Comparison of ENCODE assay signal across 8 cellular contexts in the genomic region with DNA sequence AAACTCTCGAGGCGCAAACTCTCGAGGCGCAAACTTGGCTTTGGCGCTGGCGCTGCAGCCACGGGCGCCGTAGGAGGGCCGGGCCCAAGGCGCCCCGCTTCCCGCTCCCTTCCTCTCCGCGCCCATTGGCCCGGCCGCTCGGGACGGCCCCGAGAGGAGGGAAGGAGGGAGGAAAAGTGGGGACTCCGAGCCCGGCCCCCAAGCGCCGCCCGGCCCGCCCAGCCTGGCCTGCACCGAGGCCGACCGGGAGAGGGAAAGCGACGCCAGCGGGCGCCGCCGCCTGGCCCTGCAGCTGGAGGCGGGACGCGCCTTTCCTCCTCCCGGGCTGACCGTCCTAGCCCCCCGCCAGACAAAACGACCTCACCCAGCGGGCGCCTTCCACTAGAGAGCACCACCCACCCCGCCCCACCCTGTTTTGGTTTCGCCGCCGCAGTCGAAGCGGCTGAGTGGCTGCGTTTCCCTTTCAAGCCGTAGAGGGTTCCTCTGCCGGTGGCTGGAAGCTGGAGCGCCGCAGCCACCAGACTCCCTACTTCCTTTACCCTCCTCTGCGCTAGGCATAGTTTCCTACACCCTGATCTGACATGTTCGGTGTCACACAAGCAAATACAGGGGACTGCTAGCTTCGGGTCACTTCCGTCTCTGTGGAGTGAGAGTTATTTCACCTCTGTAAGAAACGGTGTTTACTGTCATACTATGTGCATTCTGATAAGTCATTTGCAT. TPM values are rescaled to one million over a fixed set of nuclear protein-coding genes. Genes with fewer than 3 reads are reported as not detected.
DNase-seq lines count a peak whose midpoint lies in the region; TF ChIP-seq lines count a peak whose summit lies in the region.

A gene with protein sequence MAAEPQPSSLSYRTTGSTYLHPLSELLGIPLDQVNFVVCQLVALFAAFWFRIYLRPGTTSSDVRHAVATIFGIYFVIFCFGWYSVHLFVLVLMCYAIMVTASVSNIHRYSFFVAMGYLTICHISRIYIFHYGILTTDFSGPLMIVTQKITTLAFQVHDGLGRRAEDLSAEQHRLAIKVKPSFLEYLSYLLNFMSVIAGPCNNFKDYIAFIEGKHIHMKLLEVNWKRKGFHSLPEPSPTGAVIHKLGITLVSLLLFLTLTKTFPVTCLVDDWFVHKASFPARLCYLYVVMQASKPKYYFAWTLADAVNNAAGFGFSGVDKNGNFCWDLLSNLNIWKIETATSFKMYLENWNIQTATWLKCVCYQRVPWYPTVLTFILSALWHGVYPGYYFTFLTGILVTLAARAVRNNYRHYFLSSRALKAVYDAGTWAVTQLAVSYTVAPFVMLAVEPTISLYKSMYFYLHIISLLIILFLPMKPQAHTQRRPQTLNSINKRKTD (minus strand): TSS at position 78 of the 720 bp plus-strand sequence. CDS start 235 bp downstream, outside the sequence.

- H3K36me3 Mint-ChIP-seq in H9 (ENCODE audit: insufficient read depth in 1 of 3, low read depth in 3 of 3), result no peaks in the 10 kb centered on the region
- no peaks in the 10 kb centered on the region for H3K36me3 Mint-ChIP-seq in activated naive CD4-positive, alpha-beta T cell treated with anti-CD3 and anti-CD28 coated beads, Interleukin-2, amount 50 U/mL, for 24 hours

- TF ChIP-seq CTCF in H9 (conservative IDR thresholded peaks at IDR 0.05) (peak; percentile 28; the same call in 2 of the 3 replicates), ovary (IDR thresholded peaks at IDR 0.05) (no peak), tibial nerve (IDR thresholded peaks at IDR 0.05) (peak in 4 of 5 experiments; percentile 8 to 61 (median 42))

- H3K4ac ChIP-seq in H9 (ENCODE audit: low read depth, low read length), result no peak within 1 kb of the TSS

- peak within 1 kb of the TSS; percentile 40 to 74 (median 62); a peak in 4 of 7 replicates for H3K27ac Mint-ChIP-seq in H9
- peak within 1 kb of the TSS; percentile 86 for H3K27ac Mint-ChIP-seq in activated naive CD4-positive, alpha-beta T cell treated with anti-CD3 and anti-CD28 coated beads, Interleukin-2, amount 50 U/mL, for 24 hours

- H3K9me3 ChIP-seq in H9 (ENCODE audit: control insufficient read depth, low read depth, low read length), result no peaks in the 10 kb centered on the region
- H3K9me3 ChIP-seq in SJCRH30 (replicated peaks), result no peaks in the 10 kb centered on the region
- no peaks in the 10 kb centered on the region for H3K9me3 ChIP-seq in ovary
- H3K9me3 ChIP-seq in tibial nerve, result no peaks in the 10 kb centered on the region

- no peak within 1 kb of the TSS for H3K23ac ChIP-seq in H9 (ENCODE audit: insufficient read length, low read depth, low read length)

- H2AK5ac ChIP-seq in H9 (ENCODE audit: insufficient read length, low read length), result no peak within 1 kb of the TSS

- peaks cover 18% of the 10 kb centered on the region for H3K23me2 ChIP-seq in H9 (ENCODE audit: insufficient read length, low read depth, low read length, poor library complexity, severe bottlenecking)

- H3K14ac ChIP-seq in H9 (ENCODE audit: insufficient read depth, low read length), result peak within 1 kb of the TSS; percentile 49

- no peak within 1 kb of the TSS for H2BK15ac ChIP-seq in H9 (ENCODE audit: low read depth, low read length)

- H3K79me1 ChIP-seq in H9 (ENCODE audit: insufficient read depth, low read depth, low read length, poor library complexity, severe bottlenecking), result no peaks in the 10 kb centered on the region

- no peak for TF ChIP-seq EP300 in ovary (IDR thresholded peaks at IDR 0.05)
- peak in 1 of 2 donors; percentile 84 for TF ChIP-seq EP300 in tibial nerve (IDR thresholded peaks at IDR 0.05)

- no peaks in the 10 kb centered on the region; the same call in 1 of the 2 replicates for H3K79me2 ChIP-seq in H9 (ENCODE audit: insufficient read depth, low read length)

- peak within 1 kb of the TSS; percentile 62 for H3K18ac ChIP-seq in H9 (ENCODE audit: insufficient read length, low read depth, low read length)

- H2BK5ac ChIP-seq in H9 (ENCODE audit: insufficient read length, low read length), result no peak within 1 kb of the TSS

- H2BK20ac ChIP-seq in H9 (ENCODE audit: low read depth, low read length, poor library complexity, severe bottlenecking), result no peak within 1 kb of the TSS

- intact Hi-C loops in head of caudate nucleus (cut with DNase I), result no loop called here
- intact Hi-C loops in ovary (cut with DNase I), result loop anchor here in 3 of 4 donors (5.0 to 10.0 kb wide), 2 partner anchors 85 to 88 kb away; no protein-coding TSS in a partner anchor

- no peaks in the 10 kb centered on the region for H4K20me1 ChIP-seq in H9 (ENCODE audit: control insufficient read depth, insufficient read depth, insufficient read length)

- H2AFZ ChIP-seq in H9 (ENCODE audit: low read length), result no peak within 1 kb of the TSS

- H2BK120ac ChIP-seq in H9 (ENCODE audit: low read depth, low read length, poor library complexity, severe bottlenecking), result no peak within 1 kb of the TSS

- no CpG with 5 or more reads among the region's 60 CpGs for WGBS in H9 (ENCODE audit: extremely low coverage, insufficient read length, low lambda C conversion rate)
- WGBS in ovary, 3 donors, result 0 to 1% (median 1%) methylated on average over 44 to 58 of the region's 60 CpGs
- WGBS in tibial nerve, 2 donors, result 1% methylated on average over 26 to 32 of the region's 60 CpGs

- peaks cover 4% of the 10 kb centered on the region; the same call in 1 of the 2 replicates for H3K27me3 Mint-ChIP-seq in H9 (ENCODE audit: low read depth)
- no peaks in the 10 kb centered on the region for H3K27me3 Mint-ChIP-seq in activated naive CD4-positive, alpha-beta T cell treated with anti-CD3 and anti-CD28 coated beads, Interleukin-2, amount 50 U/mL, for 24 hours

- DNase-seq in GF-D8 (lab: John Stamatoyannopoulos, UW) (peak; percentile 80), H9 (peak; percentile 83), M059J (ENCODE audit: low read depth) (peak; percentile 97), SJCRH30 (peak; percentile 79 to 84), head of caudate nucleus (peak; percentile 14 to 85 (median 76)), ovary (peak; percentile 89 to 94 (median 91)), tibial nerve (ENCODE audit: low spot score in 2 of 2) (peak; percentile 77 to 84)

- H4K8ac ChIP-seq in H9 (replicated peaks; ENCODE audit: insufficient read length, low read depth, low read length), result no peak within 1 kb of the TSS

- H3K4me2 ChIP-seq in H9 (ENCODE audit: insufficient read depth, insufficient read length, low read length), result peak within 1 kb of the TSS; percentile 69

- H3K4me3 ChIP-seq in SJCRH30, result peak within 1 kb of the TSS; percentile 79
- H3K4me3 ChIP-seq in ovary, result peak within 1 kb of the TSS; percentile 94
- peak within 1 kb of the TSS; percentile 73 to 95 (median 84) for H3K4me3 ChIP-seq in tibial nerve

- H3K4me1 ChIP-seq in H9 (ENCODE audit: insufficient read depth, low read length), result peaks cover 3% of the 10 kb centered on the region; the same call in 1 of the 2 replicates
- H3K4me1 ChIP-seq in SJCRH30, result no peaks in the 10 kb centered on the region
- H3K4me1 ChIP-seq in ovary (ENCODE audit: insufficient read depth), result peaks cover 9% of the 10 kb centered on the region
- H3K4me1 ChIP-seq in tibial nerve, result peaks cover 0 to 57% (median 36%) of the 10 kb centered on the region in 4 donors

- H2BK12ac ChIP-seq in H9 (ENCODE audit: insufficient read length, low read depth, low read length), result no peak within 1 kb of the TSS

- H3K9me3 Mint-ChIP-seq in H9, result no peaks in the 10 kb centered on the region
- no peaks in the 10 kb centered on the region for H3K9me3 Mint-ChIP-seq in activated naive CD4-positive, alpha-beta T cell treated with anti-CD3 and anti-CD28 coated beads, Interleukin-2, amount 50 U/mL, for 24 hours

- H3K9ac ChIP-seq in H9 (ENCODE audit: extremely low read depth, insufficient read length, low read length), result peak within 1 kb of the TSS; percentile 59

- no peak within 1 kb of the TSS for H3K56ac ChIP-seq in H9 (ENCODE audit: insufficient read length, low read depth, low read length)

- peak within 1 kb of the TSS; percentile 78 to 93 for H3K4me3 Mint-ChIP-seq in H9
- peak within 1 kb of the TSS; percentile 92 for H3K4me3 Mint-ChIP-seq in activated naive CD4-positive, alpha-beta T cell treated with anti-CD3 and anti-CD28 coated beads, Interleukin-2, amount 50 U/mL, for 24 hours

- H3K36me3 ChIP-seq in SJCRH30, result no peaks in the 10 kb centered on the region
- H3K36me3 ChIP-seq in ovary, result no peaks in the 10 kb centered on the region
- no peaks in the 10 kb centered on the region for H3K36me3 ChIP-seq in tibial nerve

- H4K91ac ChIP-seq in H9 (ENCODE audit: insufficient read length, low read depth, low read length), result no peak within 1 kb of the TSS

- no peak within 1 kb of the TSS for H4K5ac ChIP-seq in H9 (ENCODE audit: insufficient read length, low read depth, low read length)

- H3K4me1 Mint-ChIP-seq in H9, result peaks cover 26 to 31% of the 10 kb centered on the region in 2 experiments
- peaks cover 33% of the 10 kb centered on the region for H3K4me1 Mint-ChIP-seq in activated naive CD4-positive, alpha-beta T cell treated with anti-CD3 and anti-CD28 coated beads, Interleukin-2, amount 50 U/mL, for 24 hours

- no peaks in the 10 kb centered on the region for H3K27me3 ChIP-seq in H9 (ENCODE audit: insufficient read depth, low read length)
- H3K27me3 ChIP-seq in SJCRH30, result no peaks in the 10 kb centered on the region
- H3K27me3 ChIP-seq in ovary, result no peaks in the 10 kb centered on the region
- no peaks in the 10 kb centered on the region for H3K27me3 ChIP-seq in tibial nerve

- no peak within 1 kb of the TSS for H3T11ph ChIP-seq in H9 (ENCODE audit: low read length)

- TF ChIP-seq POLR2A in ovary (IDR thresholded peaks at IDR 0.05) (peak; percentile 64), tibial nerve (IDR thresholded peaks at IDR 0.05) (peak; percentile 61 to 79)

- H3K27ac ChIP-seq in H9 (ENCODE audit: insufficient read length, low read depth, low read length) (no peak within 1 kb of the TSS), SJCRH30 (peak within 1 kb of the TSS; percentile 55), ovary (peak within 1 kb of the TSS; percentile 82 to 89), tibial nerve (peak within 1 kb of the TSS; percentile 67 to 95 (median 89))

RNA-seq across cellular contexts. Expression of the gene that starts here (rescaled TPM):
- total RNA-seq in H9 (2021), result 9.6 and 9.9 TPM in 2 replicates
- 26.4 and 32.3 TPM in 2 replicates for total RNA-seq in M059J (2014; rRNA removed; shearing (Covaris generic))
- 7.7 and 8.2 TPM in 2 replicates for total RNA-seq in SJCRH30 (2014; rRNA removed; shearing (Covaris generic))
- 10 to 100 TPM; 11.2 to 30.2 (median 13.4) TPM for total RNA-seq in ovary
- polyA plus RNA-seq in ovary, result 10 to 100 TPM in 1 of 2 donors, 1 to 10 TPM in 1; 8.5 to 11.0 TPM
- total RNA-seq in tibial nerve, result 10 to 100 TPM; 12.3 to 25.6 (median 19.2) TPM

Comparison
In these comparisons a context has a peak if more than half of its experiments do, and no peak if none do; other contexts are left out.
1. CTCF ChIP-seq: peak in H9 (single experiment) and tibial nerve (4 of 5); none in ovary (0 of 3).
2. Peak in every context shown above with its lines, with median percentiles within 50 percentile points of each other: DNase-seq and H3K4me3 ChIP-seq.